In genomic region chr3:72537448-72537847, GRCh38 we compare ENCODE assay signal across 1 cellular context.
TF ChIP-seq lines count a peak whose summit lies in the region.

No MANE protein-coding gene starts in this region.

TF ChIP-seq in GM23338, 12 proteins besides CTCF, POLR2A, EP300 and RAD21 (continued from another document):
- TF ChIP-seq REST (IDR thresholded peaks at IDR 0.05; ENCODE audit: unreplicated experiment) (no peak), STAT1 (IDR thresholded peaks at IDR 0.05; ENCODE audit: unreplicated experiment) (no peak), ZNF114 (CRISPR knock-in tag; IDR thresholded peaks at IDR 0.05) (no peak), JUNB (IDR thresholded peaks at IDR 0.05; ENCODE audit: unreplicated experiment) (no peak), EZH2phosphoT487 (IDR thresholded peaks at IDR 0.05; ENCODE audit: unreplicated experiment) (no peak), ZNF331 (CRISPR knock-in tag; IDR thresholded peaks at IDR 0.05; ENCODE audit: low read depth) (no peak), EZH2 (IDR thresholded peaks at IDR 0.05; ENCODE audit: low read depth, unreplicated experiment) (no peak), NANOG (IDR thresholded peaks at IDR 0.05; ENCODE audit: borderline replicate concordance) (no peak)
